ENCODE assay signal across 1 cellular context in the genomic region with DNA sequence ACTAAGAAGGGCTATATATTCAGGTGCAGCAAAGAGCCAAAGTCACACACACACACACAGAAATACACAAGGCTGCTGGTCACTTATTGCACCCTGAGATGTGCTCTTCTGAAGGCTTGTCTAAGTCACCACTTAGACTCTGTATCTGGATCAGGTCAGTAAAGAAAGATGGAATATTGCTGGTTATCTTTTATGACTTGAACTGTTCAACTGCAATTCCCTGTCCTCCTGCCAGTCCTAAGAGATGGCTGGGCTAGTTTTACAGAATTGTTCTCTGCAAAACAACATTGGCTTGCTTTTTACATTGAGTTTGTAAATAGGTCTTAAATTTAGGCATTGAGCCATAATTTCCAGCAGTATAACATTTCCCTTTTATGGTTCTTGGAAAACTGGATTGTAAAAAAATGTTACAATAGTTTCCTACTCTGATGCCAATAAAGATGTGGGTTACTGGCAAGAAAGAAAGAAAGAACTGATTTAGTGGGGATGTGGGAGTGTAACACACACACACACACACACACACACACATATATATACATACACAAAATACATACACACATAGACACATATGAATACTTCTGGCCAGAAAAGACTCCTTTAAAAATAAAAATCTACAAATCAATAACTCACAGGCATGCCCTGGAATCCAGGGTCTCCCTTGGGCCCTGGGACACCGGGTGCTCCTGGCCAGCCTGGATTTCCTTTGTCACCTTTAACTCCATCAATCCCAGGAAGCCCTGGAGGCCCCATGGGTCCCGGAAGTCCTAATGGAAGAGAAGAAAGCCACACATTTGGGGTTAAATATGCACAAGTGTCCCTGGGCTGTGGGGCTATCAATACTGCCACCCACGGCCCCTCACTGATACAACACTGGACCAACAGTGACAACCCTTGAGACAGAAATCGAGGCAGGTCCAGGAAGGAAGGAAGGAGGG.
TF ChIP-seq lines count a peak whose summit lies in the region.

No MANE protein-coding gene starts in this region.

TF ChIP-seq in IMR-90, 13 proteins besides CTCF, POLR2A, EP300 and RAD21 (continued from another document):
- TF ChIP-seq, protein P1, sequence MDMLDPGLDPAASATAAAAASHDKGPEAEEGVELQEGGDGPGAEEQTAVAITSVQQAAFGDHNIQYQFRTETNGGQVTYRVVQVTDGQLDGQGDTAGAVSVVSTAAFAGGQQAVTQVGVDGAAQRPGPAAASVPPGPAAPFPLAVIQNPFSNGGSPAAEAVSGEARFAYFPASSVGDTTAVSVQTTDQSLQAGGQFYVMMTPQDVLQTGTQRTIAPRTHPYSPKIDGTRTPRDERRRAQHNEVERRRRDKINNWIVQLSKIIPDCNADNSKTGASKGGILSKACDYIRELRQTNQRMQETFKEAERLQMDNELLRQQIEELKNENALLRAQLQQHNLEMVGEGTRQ (IDR thresholded peaks at IDR 0.05; ENCODE audit: low read depth, low read length) = no peak
- no peak for TF ChIP-seq SMC3 (IDR thresholded peaks at IDR 0.05; ENCODE audit: low read depth, low read length)
- no peak for TF ChIP-seq CHD1 (IDR thresholded peaks at IDR 0.05; ENCODE audit: low read depth, low read length)
- TF ChIP-seq, protein P2, sequence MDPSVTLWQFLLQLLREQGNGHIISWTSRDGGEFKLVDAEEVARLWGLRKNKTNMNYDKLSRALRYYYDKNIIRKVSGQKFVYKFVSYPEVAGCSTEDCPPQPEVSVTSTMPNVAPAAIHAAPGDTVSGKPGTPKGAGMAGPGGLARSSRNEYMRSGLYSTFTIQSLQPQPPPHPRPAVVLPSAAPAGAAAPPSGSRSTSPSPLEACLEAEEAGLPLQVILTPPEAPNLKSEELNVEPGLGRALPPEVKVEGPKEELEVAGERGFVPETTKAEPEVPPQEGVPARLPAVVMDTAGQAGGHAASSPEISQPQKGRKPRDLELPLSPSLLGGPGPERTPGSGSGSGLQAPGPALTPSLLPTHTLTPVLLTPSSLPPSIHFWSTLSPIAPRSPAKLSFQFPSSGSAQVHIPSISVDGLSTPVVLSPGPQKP (IDR thresholded peaks at IDR 0.05; ENCODE audit: borderline replicate concordance, low read depth, low read length) = no peak
- no peak for TF ChIP-seq MAZ (IDR thresholded peaks at IDR 0.05; ENCODE audit: borderline replicate concordance, low read depth, low read length)
- no peak for TF ChIP-seq CEBPB (IDR thresholded peaks at IDR 0.05; ENCODE audit: low read depth, low read length)
TF ChIP-seq in IMR-90: peak in this region for 0.
